In genomic region chr4:167973513-167973912, GRCh38 we compare ENCODE assay signal across 22 cellular contexts.
"Had no signal": no experiment of that assay in that cellular context is flagged by ENCODE, and none has a peak within 500 bp of the region (broad histone marks: within the 10 kb centered on the region; RNA-seq: fewer than 3 reads in every experiment).

No MANE protein-coding gene starts in this region.

- H3K4me1 Mint-ChIP-seq: endodermal cell had no signal

- H3K4me3 Mint-ChIP-seq: dendritic cell treated with granulocyte-macrophage colony-stimulating factor and Interleukin-4, amounts not matched to agents 40 ng/mL and 50 ng/mL, for 4 days; effector memory CD8-positive, alpha-beta T cell; endodermal cell had no signal

- H3K27ac Mint-ChIP-seq: dendritic cell treated with granulocyte-macrophage colony-stimulating factor and Interleukin-4, amounts not matched to agents 40 ng/mL and 50 ng/mL, for 4 days; effector memory CD8-positive, alpha-beta T cell; endodermal cell had no signal

- ATAC-seq: effector memory CD8-positive, alpha-beta T cell; esophagus mucosa; foreskin keratinocyte; gastrocnemius medialis; gastroesophageal sphincter; heart left ventricle; heart right ventricle had no signal

- H3K27me3 Mint-ChIP-seq: dendritic cell treated with granulocyte-macrophage colony-stimulating factor and Interleukin-4, amounts not matched to agents 40 ng/mL and 50 ng/mL, for 4 days; effector memory CD8-positive, alpha-beta T cell had no signal

- DNase-seq: colonic mucosa; cortex of kidney; dermis blood vessel endothelial cell; dorsolateral prefrontal cortex; effector CD4-positive, alpha-beta T cell; effector CD8-positive, alpha-beta T cell; effector memory CD4-positive, alpha-beta T cell; effector memory CD8-positive, alpha-beta T cell; endodermal cell; erythroblast; esophagus squamous epithelium; foreskin fibroblast; foreskin keratinocyte; foreskin melanocyte; gastrocnemius medialis; glutamatergic neuron; head of caudate nucleus; heart left ventricle; heart right ventricle had no signal
